In genomic region chr1:15417365-15417934, GRCh38 we compare ENCODE assay signal across 9 cellular contexts. TPM values are rescaled to one million over a fixed set of nuclear protein-coding genes. Genes with fewer than 3 reads are reported as not detected.
DNase-seq lines count a peak whose midpoint lies in the region; ATAC-seq and TF ChIP-seq lines count a peak whose summit lies in the region.
"Had no signal": no experiment of that assay in that cellular context is flagged by ENCODE, and none has a peak within 500 bp of the region (broad histone marks: within the 10 kb centered on the region; RNA-seq: fewer than 3 reads in every experiment).

No MANE protein-coding gene starts in this region.

- H3K27me3 ChIP-seq in MG63 = no peaks in the 10 kb centered on the region

- H3K36me3 Mint-ChIP-seq in progenitor cell of endocrine pancreas (ENCODE audit: insufficient read depth) = peaks cover 4% of the 10 kb centered on the region

- peaks cover 2% of the 10 kb centered on the region for H3K4me1 Mint-ChIP-seq in progenitor cell of endocrine pancreas (ENCODE audit: low read depth)

- no peak for TF ChIP-seq CTCF in progenitor cell of endocrine pancreas (IDR thresholded peaks at IDR 0.05; ENCODE audit: unreplicated experiment)

- peaks cover 49% of the 10 kb centered on the region for H3K36me3 ChIP-seq in MG63

- H3K4me3 ChIP-seq in MG63 = no peak overlapping the region

- H3K4me3 Mint-ChIP-seq in progenitor cell of endocrine pancreas (ENCODE audit: low read depth) = no peak overlapping the region

- ATAC-seq in GM18907 (IDR thresholded peaks at IDR 0.05; ENCODE audit: unreplicated experiment) (peak; percentile 49), GM21526 (IDR thresholded peaks at IDR 0.05; ENCODE audit: low FRiP score, unreplicated experiment) (no peak)

- peaks cover 3% of the 10 kb centered on the region for H3K9me3 Mint-ChIP-seq in progenitor cell of endocrine pancreas (ENCODE audit: low read depth)

- H3K27me3 Mint-ChIP-seq in progenitor cell of endocrine pancreas = peaks cover 6% of the 10 kb centered on the region

- DNase-seq in MG63 (peak; percentile 57), activated T-cell treated with anti-CD3 and anti-CD28 coated beads for 1 hour (ENCODE audit: low read depth) (peak; percentile 30), globus pallidus (ENCODE audit: low spot score) (peak; percentile 37), ecto neural progenitor cell (ENCODE audit: low spot score) (no peak), progenitor cell of endocrine pancreas (ENCODE audit: low spot score, unreplicated experiment) (no peak)
- DNase-seq in stimulated activated CD4-positive, alpha-beta T cell treated with anti-CD3 and anti-CD28 coated beads, TNF-alpha, amount 100 ng/mL, for 24 hours (ENCODE audit: low read depth in 3 of 3) = peak in 2 of 3 experiments; percentile 27 to 52

- no peaks in the 10 kb centered on the region for H3K9me3 ChIP-seq in MG63

- H3K27ac Mint-ChIP-seq in progenitor cell of endocrine pancreas = no peak overlapping the region

RNA-seq across cellular contexts. Expression of gene EFHD2, which starts 7.8 kb away (rescaled TPM):
- 69.5 and 92.0 TPM in 2 replicates for total RNA-seq in MG63 (2014; rRNA removed; shearing (Covaris generic); ENCODE audit: low replicate concordance)
- total RNA-seq in progenitor cell of endocrine pancreas = 17.8 and 19.4 TPM in 2 replicates

RNA-seq across cellular contexts. Expression of gene CTRC, which starts 20.8 kb away (rescaled TPM):
- total RNA-seq in MG63 (2014; rRNA removed; shearing (Covaris generic); ENCODE audit: low replicate concordance) = not detected in 2 replicates
- 0.57 and 0.87 TPM in 2 replicates for total RNA-seq in progenitor cell of endocrine pancreas
- total RNA-seq: kidney epithelial cell had no signal

RNA-seq across cellular contexts. Expression of gene CELA2A, which starts 39.1 kb away (rescaled TPM):
- not detected in 2 replicates for total RNA-seq in MG63 (2014; rRNA removed; shearing (Covaris generic); ENCODE audit: low replicate concordance)
- total RNA-seq in progenitor cell of endocrine pancreas = not detected in 2 replicates
- total RNA-seq: kidney epithelial cell had no signal

RNA-seq across cellular contexts. Expression of gene CELA2B, which starts 58.5 kb away (rescaled TPM):
- not detected in 2 replicates for total RNA-seq in MG63 (2014; rRNA removed; shearing (Covaris generic); ENCODE audit: low replicate concordance)
- total RNA-seq in progenitor cell of endocrine pancreas = not detected in 2 replicates
- total RNA-seq: kidney epithelial cell had no signal

Comparison
In these comparisons a context has a peak if more than half of its experiments do, and no peak if none do; other contexts are left out.
1. DNase-seq: peak in MG63 (single experiment), activated T-cell treated with anti-CD3 and anti-CD28 coated beads for 1 hour (single experiment), globus pallidus (single experiment) and stimulated activated CD4-positive, alpha-beta T cell treated with anti-CD3 and anti-CD28 coated beads, TNF-alpha, amount 100 ng/mL, for 24 hours (2 of 3); none in ecto neural progenitor cell (single experiment) and progenitor cell of endocrine pancreas (single experiment).